Comparison of ENCODE assay signal across 26 cellular contexts in the genomic region with DNA sequence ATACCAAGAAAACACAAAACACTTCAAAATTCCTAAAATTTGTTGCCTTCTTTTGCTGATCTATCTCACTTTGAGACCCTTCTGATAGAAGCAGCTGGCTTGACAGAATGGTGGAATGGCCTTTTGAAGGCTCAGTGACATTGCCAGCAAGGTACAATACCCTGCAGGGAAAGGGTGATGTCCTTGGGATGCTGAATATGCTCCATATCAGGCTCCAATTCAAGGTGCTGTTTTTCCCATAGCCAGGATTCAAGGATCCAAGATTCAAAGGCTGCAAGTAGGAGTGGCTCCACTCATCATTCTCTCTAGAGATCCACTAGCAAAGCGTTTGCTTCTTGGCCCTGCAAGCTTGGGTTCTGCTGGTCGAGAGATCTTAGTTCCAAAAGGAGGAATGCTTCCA.
"Had no signal": no experiment of that assay in that cellular context is flagged by ENCODE, and none has a peak within 500 bp of the region (broad histone marks: within the 10 kb centered on the region; RNA-seq: fewer than 3 reads in every experiment).

No MANE protein-coding gene starts in this region.

- FAIRE-seq: endometrium, islet of Langerhans, keratinocyte had no signal

- H3K9me3 ChIP-seq: colonic mucosa, esophagus squamous epithelium, gastrocnemius medialis, heart right ventricle, left lung, lower lobe of right lung had no signal

- H3K27me3 ChIP-seq: colonic mucosa, esophagus squamous epithelium, gastrocnemius medialis, heart right ventricle, left lung had no signal

- H3K27ac Mint-ChIP-seq: dendritic cell treated with granulocyte-macrophage colony-stimulating factor and Interleukin-4, amounts not matched to agents 40 ng/mL and 50 ng/mL, for 4 days; effector memory CD8-positive, alpha-beta T cell had no signal

- H3K4me1 ChIP-seq: colonic mucosa, esophagus squamous epithelium, gastrocnemius medialis, heart right ventricle, left lung, lower lobe of right lung had no signal

- H3K4me3 ChIP-seq: colonic mucosa, esophagus squamous epithelium, gastrocnemius medialis, heart right ventricle, left lung, lower lobe of right lung had no signal

- ATAC-seq: effector memory CD8-positive, alpha-beta T cell; esophagus mucosa; gastrocnemius medialis; heart right ventricle; left cardiac atrium; left lung; left ventricle myocardium superior; lower lobe of right lung had no signal

- DNase-seq: colonic mucosa; cortex of kidney; effector CD8-positive, alpha-beta T cell; effector memory CD8-positive, alpha-beta T cell; endodermal cell; erythroblast; esophagus squamous epithelium; foreskin fibroblast; foreskin melanocyte; gastrocnemius medialis; glutamatergic neuron; head of caudate nucleus; heart right ventricle; hippocampal formation; left cardiac atrium; left lung; left ventricle myocardium superior; lower lobe of right lung; mesendoderm; midbrain had no signal

- H3K36me3 ChIP-seq: colonic mucosa, gastrocnemius medialis had no signal

- H3K9me3 Mint-ChIP-seq: dendritic cell treated with granulocyte-macrophage colony-stimulating factor and Interleukin-4, amounts not matched to agents 40 ng/mL and 50 ng/mL, for 4 days; effector memory CD8-positive, alpha-beta T cell; endodermal cell had no signal

- H3K27ac ChIP-seq: colonic mucosa, epithelial cell of prostate, esophagus squamous epithelium, gastrocnemius medialis, heart right ventricle, left lung, lower lobe of right lung had no signal

- H3K27me3 Mint-ChIP-seq: dendritic cell treated with granulocyte-macrophage colony-stimulating factor and Interleukin-4, amounts not matched to agents 40 ng/mL and 50 ng/mL, for 4 days; effector memory CD8-positive, alpha-beta T cell had no signal

- H3K4me3 Mint-ChIP-seq: dendritic cell treated with granulocyte-macrophage colony-stimulating factor and Interleukin-4, amounts not matched to agents 40 ng/mL and 50 ng/mL, for 4 days; effector memory CD8-positive, alpha-beta T cell; endodermal cell had no signal
